In the genomic region with DNA sequence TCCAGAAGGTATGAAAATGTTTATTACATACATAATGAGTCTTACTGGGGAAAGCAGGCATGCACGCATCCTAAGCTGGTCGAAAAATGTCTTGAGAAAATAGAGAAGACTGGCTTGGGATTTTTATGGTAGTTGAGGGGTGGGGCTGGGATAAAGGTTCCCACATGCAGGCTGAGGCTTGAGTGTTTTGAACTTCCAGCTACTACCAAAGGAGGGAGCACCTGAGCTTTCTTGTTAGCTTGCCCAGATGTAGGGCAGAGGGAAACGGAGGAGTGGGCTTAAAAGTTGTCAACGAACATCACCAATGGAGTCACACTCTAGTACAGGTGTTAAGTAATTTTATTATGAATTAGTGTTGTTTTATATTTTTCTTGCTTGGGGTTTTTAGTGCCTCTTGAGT, we compare ENCODE assay signal across 1 cellular context.
TF ChIP-seq lines count a peak whose summit lies in the region.

No MANE protein-coding gene starts in this region.

TF ChIP-seq in IMR-90, 13 proteins besides CTCF, POLR2A, EP300 and RAD21 (continued from another document):
- TF ChIP-seq SMC3 (IDR thresholded peaks at IDR 0.05; ENCODE audit: low read depth, low read length) (no peak), USF2 (IDR thresholded peaks at IDR 0.05; ENCODE audit: low read depth, low read length) (no peak), BHLHE40 (IDR thresholded peaks at IDR 0.05; ENCODE audit: low read depth, low read length) (no peak), CHD1 (IDR thresholded peaks at IDR 0.05; ENCODE audit: low read depth, low read length) (no peak), CEBPB (IDR thresholded peaks at IDR 0.05; ENCODE audit: low read depth, low read length) (no peak)
